Comparison of ENCODE assay signal across 1 cellular context in genomic region chr7:32905175-32905662, GRCh38.
TF ChIP-seq lines count a peak whose summit lies in the region.

No MANE protein-coding gene starts in this region.

TF ChIP-seq in HEK293, 187 proteins besides CTCF, POLR2A, EP300 and RAD21 (continued from another document):
- TF ChIP-seq PRDM10 (tag by site-specific recombination; IDR thresholded peaks at IDR 0.05) (0 out of 2 replicates have a peak, but pooled peaks have one; percentile 18), ZSCAN23 (tag by site-specific recombination; IDR thresholded peaks at IDR 0.05) (no peak), PRDM4 (tag by site-specific recombination; IDR thresholded peaks at IDR 0.05) (peak; percentile 90), REPIN1 (tag by site-specific recombination; IDR thresholded peaks at IDR 0.05; ENCODE audit: low read depth) (no peak), ZBTB6 (tag by site-specific recombination; IDR thresholded peaks at IDR 0.05) (no peak), ZNF391 (tag by site-specific recombination; IDR thresholded peaks at IDR 0.05; ENCODE audit: borderline replicate concordance, low read depth) (no peak), ZFP37 (tag by site-specific recombination; IDR thresholded peaks at IDR 0.05) (no peak)
TF ChIP-seq in HEK293: peak in this region for 6.
